In the genomic region with DNA sequence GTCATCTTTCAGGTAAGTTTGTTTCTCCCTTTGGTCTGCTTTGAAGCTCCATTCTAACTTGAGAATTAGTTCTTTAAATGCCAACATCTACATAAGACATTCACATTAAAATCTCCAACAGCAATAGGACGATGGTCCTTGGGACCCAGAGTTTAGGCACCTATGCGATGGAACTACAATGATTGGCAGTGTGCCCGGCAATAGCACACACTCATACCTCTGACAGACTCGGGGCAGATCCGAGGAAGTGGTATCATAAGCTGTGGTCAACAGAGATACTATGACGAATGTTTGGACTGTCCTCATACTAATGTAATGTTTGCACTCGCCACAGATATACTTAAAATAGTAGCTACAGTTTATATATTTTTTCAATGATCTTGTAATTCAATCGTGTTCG, we compare ENCODE assay signal across 18 cellular contexts. TPM values are rescaled to one million over a fixed set of nuclear protein-coding genes. Genes with fewer than 3 reads are reported as not detected.
A peak's percentile ranks its signal among the peaks of the same experiment; 100 is the strongest.
DNase-seq lines count a peak whose midpoint lies in the region; ATAC-seq and FAIRE-seq lines count a peak whose summit lies in the region.
"Had no signal": no experiment of that assay in that cellular context is flagged by ENCODE, and none has a peak within 500 bp of the region (broad histone marks: within the 10 kb centered on the region; RNA-seq: fewer than 3 reads in every experiment).

No MANE protein-coding gene starts in this region.

- no peak for ATAC-seq in HG02759 (IDR thresholded peaks at IDR 0.05; ENCODE audit: unreplicated experiment)
- ATAC-seq: activated CD4-positive, CD25-positive, alpha-beta regulatory T cell treated with anti-CD3 and anti-CD28 coated beads, Interleukin-2, amount 50 U/mL, for 24 hours; esophagus mucosa; left cardiac atrium; Panc1 had no signal

- peak; percentile 76 for FAIRE-seq in HTR-8/SVneo (lab: Jason Lieb, UNC)

- DNase-seq in CMK (ENCODE audit: low read depth) (peak; percentile 29), HTR-8/SVneo (ENCODE audit: insufficient read length, low spot score) (peak; percentile 25), amniotic epithelial cell (ENCODE audit: low read depth) (peak; percentile 80), fibroblast of peridontal ligament (ENCODE audit: extremely low read depth) (peak; percentile 30), DMS 273 (lab: John Stamatoyannopoulos, UW; ENCODE audit: unreplicated experiment) (no peak), occipital lobe (lab: John Stamatoyannopoulos, UW) (no peak), iPS-NIHi11 (ENCODE audit: low spot score) (no peak)
- DNase-seq: ACHN; activated effector memory CD4-positive, alpha-beta T cell treated with Interleukin-2 at 50 U/mL for 16 hours; GDM1; hippocampal formation; left cardiac atrium; NCI-H2107; NCI-H526 treated with DMSO at 0.1 percent for 48 hours had no signal

RNA-seq across cellular contexts. Expression of a gene that starts 34.2 kb away (rescaled TPM):
- 4.1 TPM for total RNA-seq in occipital lobe

Comparison
In these comparisons a context has a peak if more than half of its experiments do, and no peak if none do; other contexts are left out.
1. DNase-seq: peak in CMK (single experiment), HTR-8/SVneo (single experiment), amniotic epithelial cell (single experiment) and fibroblast of peridontal ligament (single experiment); none in DMS 273 (single experiment), occipital lobe (single experiment) and iPS-NIHi11 (single experiment).